ENCODE assay signal across 9 cellular contexts in genomic region chr17:29640413-29640812, GRCh38. TPM values are rescaled to one million over a fixed set of nuclear protein-coding genes. Genes with fewer than 3 reads are reported as not detected.
DNase-seq lines count a peak whose midpoint lies in the region; ATAC-seq and TF ChIP-seq lines count a peak whose summit lies in the region.
"Had no signal": no experiment of that assay in that cellular context is flagged by ENCODE, and none has a peak within 500 bp of the region (broad histone marks: within the 10 kb centered on the region; RNA-seq: fewer than 3 reads in every experiment).

No MANE protein-coding gene starts in this region.

- H4K20me1 ChIP-seq in PC-9 (ENCODE audit: insufficient read depth): no peaks in the 10 kb centered on the region

- no TSS peak for BruUV-seq in PC-9 (replicated peaks; lab: Mats Ljungman, UMichigan)

- H3K79me2 ChIP-seq in PC-9 (ENCODE audit: low read depth): no peaks in the 10 kb centered on the region

- no peak overlapping the region for H3K4me3 ChIP-seq in PC-9
- H3K4me3 ChIP-seq in esophagus muscularis mucosa: no peak overlapping the region
- peak overlapping the region; percentile 56 for H3K4me3 ChIP-seq in psoas muscle

- peak; percentile 51 to 64 (median 57) for ATAC-seq in psoas muscle

- CTCF ChIA-PET in PC-9 (lab: Charles Lee): interaction anchor here (0.7 to 2.6 kb wide), 5 partner anchors 48 to 1277 kb away, joined by 5 to 28 read pairs (median 10); partner anchors contain the start of gene SSH2

- peaks cover 44% of the 10 kb centered on the region for H3K4me1 ChIP-seq in PC-9 (replicated peaks; ENCODE audit: insufficient read depth)
- H3K4me1 ChIP-seq in esophagus muscularis mucosa: peaks cover 67 to 70% (median 70%) of the 10 kb centered on the region in 4 donors
- peaks cover 78% of the 10 kb centered on the region for H3K4me1 ChIP-seq in psoas muscle

- TF ChIP-seq EP300 in esophagus muscularis mucosa (IDR thresholded peaks at IDR 0.05): no peak

- POLR2A ChIA-PET in PC-9 (lab: Charles Lee; ENCODE audit: unreplicated experiment): interaction anchor here (0.7 kb wide), 1 partner anchor 128 kb away, joined by 7 read pairs; no protein-coding TSS in a partner anchor

- no peaks in the 10 kb centered on the region for H3K27me3 ChIP-seq in PC-9 (ENCODE audit: insufficient read depth, low read depth)
- H3K27me3 ChIP-seq in esophagus muscularis mucosa: no peaks in the 10 kb centered on the region
- no peaks in the 10 kb centered on the region for H3K27me3 ChIP-seq in psoas muscle (ENCODE audit: insufficient read depth in 3 of 3, low read length in 2 of 3)

- TF ChIP-seq POLR2A in esophagus muscularis mucosa (IDR thresholded peaks at IDR 0.05; ENCODE audit: low read depth): no peak

- H3F3A ChIP-seq in PC-9 (ENCODE audit: insufficient read depth, low read depth): peaks cover 26% of the 10 kb centered on the region

- no peaks in the 10 kb centered on the region for H3K9me2 ChIP-seq in PC-9 (ENCODE audit: insufficient read depth)

- peak overlapping the region; percentile 65 for H3K27ac ChIP-seq in C4-2B
- H3K27ac ChIP-seq in PC-9: peak overlapping the region; percentile 88
- H3K27ac ChIP-seq in esophagus muscularis mucosa (replicated peaks in 1 of 4): peak overlapping the region; percentile 75 to 80 (median 78)
- H3K27ac ChIP-seq in psoas muscle: peak overlapping the region; percentile 94

- DNase-seq in PC-9 (no peak), esophagus muscularis mucosa (ENCODE audit: extremely low spot score) (no peak), psoas muscle (no peak), iPS-NIHi11 (ENCODE audit: low spot score) (no peak), NCI-H146 treated with DMSO at 0.1 percent for 48 hours (lab: John Stamatoyannopoulos, UW; ENCODE audit: unreplicated experiment) (no peak), NCI-H2081 treated with DMSO at 0.1 percent for 48 hours (lab: John Stamatoyannopoulos, UW) (no peak), epidermal melanocyte (ENCODE audit: insufficient read length, low spot score) (no peak)
- DNase-seq: NCI-H510A had no signal

- H3K36me3 ChIP-seq in PC-9 (ENCODE audit: low read depth) (peaks cover 3% of the 10 kb centered on the region; the same call in 1 of the 2 replicates), esophagus muscularis mucosa (peaks cover 0 to 22% (median 17%) of the 10 kb centered on the region in 4 donors), psoas muscle (ENCODE audit: insufficient read depth in 1 of 2, low read depth in 1 of 2) (peaks cover 0 to 24% of the 10 kb centered on the region in 2 donors)

- no peak overlapping the region for H2AFZ ChIP-seq in PC-9

- peak overlapping the region; percentile 63 for H3K4me2 ChIP-seq in PC-9

- no peak for TF ChIP-seq CTCF in C4-2B (conservative IDR thresholded peaks at IDR 0.05)
- TF ChIP-seq CTCF in PC-9 (conservative IDR thresholded peaks at IDR 0.05): no peak
- no peak for TF ChIP-seq CTCF in esophagus muscularis mucosa (IDR thresholded peaks at IDR 0.05)
- no peak for TF ChIP-seq CTCF in psoas muscle (IDR thresholded peaks at IDR 0.05)

- 21% methylated on average over 2 of the region's 2 CpGs for WGBS in esophagus muscularis mucosa
- 2 to 5% (median 5%) methylated on average over 2 of the region's 2 CpGs for WGBS in psoas muscle, 3 donors

- intact Hi-C loops in PC-9 (cut with micrococcal nuclease; ENCODE audit: unreplicated experiment): no loop called here
- intact Hi-C loops in esophagus muscularis mucosa (cut with DNase I): no loop called here
- intact Hi-C loops in psoas muscle (cut with DNase I): loop anchor here (5.0 to 10.0 kb wide), 3 partner anchors 37 to 122 kb away; no protein-coding TSS in a partner anchor

- no peaks in the 10 kb centered on the region for H3K9me3 ChIP-seq in PC-9 (ENCODE audit: insufficient read depth, low read depth)
- no peaks in the 10 kb centered on the region for H3K9me3 ChIP-seq in esophagus muscularis mucosa
- H3K9me3 ChIP-seq in psoas muscle: no peaks in the 10 kb centered on the region

RNA-seq across cellular contexts. Expression of gene CORO6, which starts 17.7 kb away (rescaled TPM):
- total RNA-seq in PC-9 (2021) (35.0 and 52.1 TPM in 2 replicates), esophagus muscularis mucosa (10 to 100 TPM; 43.7 to 67.7 (median 46.9) TPM), psoas muscle (100 to 1,000 TPM; 478 to 710 (median 557) TPM)
- 100 to 1,000 TPM; 182 to 495 (median 236) TPM for polyA plus RNA-seq in psoas muscle

RNA-seq across cellular contexts. Expression of gene ANKRD13B, which starts 47.5 kb away (rescaled TPM):
- total RNA-seq in PC-9 (2021) (28.4 and 43.2 TPM in 2 replicates), esophagus muscularis mucosa (10 to 100 TPM in 3 of 4 donors, 1 to 10 TPM in 1; 8.0 to 16.1 (median 13.4) TPM), psoas muscle (10 to 100 TPM in 1 of 4 donors, 1 to 10 TPM in 3; 6.4 to 14.8 (median 6.8) TPM)
- polyA plus RNA-seq in psoas muscle: 10 to 100 TPM in 1 of 3 donors, 1 to 10 TPM in 2; 5.4 to 10.7 (median 9.7) TPM

RNA-seq across cellular contexts. Expression of gene GIT1, which starts 51.0 kb away (rescaled TPM):
- total RNA-seq in PC-9 (2021): 84.8 and 100 TPM in 2 replicates
- 10 to 100 TPM; 28.7 to 50.4 (median 39.9) TPM for total RNA-seq in esophagus muscularis mucosa
- 10 to 100 TPM; 26.4 to 39.4 (median 31.5) TPM for total RNA-seq in psoas muscle
- polyA plus RNA-seq in psoas muscle: 10 to 100 TPM; 24.3 to 46.0 (median 35.2) TPM

Comparison
In these comparisons a context has a peak if more than half of its experiments do, and no peak if none do; other contexts are left out.
1. intact Hi-C loops: an anchor here in psoas muscle (5.0 to 10.0 kb wide); none called in PC-9 and esophagus muscularis mucosa.